22 cellular contexts compared by ENCODE assay signal in genomic region chr18:76579301-76579695, GRCh38.
"Had no signal": no experiment of that assay in that cellular context is flagged by ENCODE, and none has a peak within 500 bp of the region (broad histone marks: within the 10 kb centered on the region; RNA-seq: fewer than 3 reads in every experiment).

No MANE protein-coding gene starts in this region.

- H3K36me3 ChIP-seq: prostate gland, right atrium auricular region, sigmoid colon, stomach, tibial nerve, upper lobe of left lung had no signal

- H3K4me3 Mint-ChIP-seq: mesothelial cell of epicardium; natural killer cell treated with Interleukin-12 subunit alpha and Interleukin-12 subunit beta and Interleukin-15 and Interleukin-18, amount 100 ng/mL, for 72 hours; neural crest cell; stimulated activated effector memory CD8-positive, alpha-beta T cell treated with anti-CD3 and anti-CD28 coated beads, Interleukin-12 subunit alpha, Interleukin-12 subunit beta, amount 100 ng/mL, for 72 hours had no signal

- H3K27me3 ChIP-seq: right atrium auricular region, upper lobe of left lung had no signal

- H3K4me3 ChIP-seq: coronary artery, mucosa of descending colon, prostate gland, right atrium auricular region, sigmoid colon, stomach, upper lobe of left lung had no signal

- H3K27ac Mint-ChIP-seq: mesothelial cell of epicardium; natural killer cell treated with Interleukin-12 subunit alpha and Interleukin-12 subunit beta and Interleukin-15 and Interleukin-18, amount 100 ng/mL, for 72 hours; stimulated activated effector memory CD8-positive, alpha-beta T cell treated with anti-CD3 and anti-CD28 coated beads, Interleukin-12 subunit alpha, Interleukin-12 subunit beta, amount 100 ng/mL, for 72 hours had no signal

- DNase-seq: dermis blood vessel endothelial cell; effector memory CD4-positive, alpha-beta T cell; erythroblast; hypothalamus; mesenchymal stem cell; mucosa of descending colon; naive B cell; sigmoid colon; stimulated activated CD4-positive, alpha-beta T cell treated with anti-CD3 and anti-CD28 coated beads, Interleukin-2, amount 100 ng/mL, for 24 hours; stimulated activated CD4-positive, alpha-beta T cell treated with anti-CD3 and anti-CD28 coated beads, Interleukin-4, amount 100 ng/mL, for 24 hours; stimulated activated naive CD4-positive, alpha-beta T cell treated with Interleukin-2 at 50 U/mL for 16 hours; stomach had no signal

- H3K27ac ChIP-seq: coronary artery, prostate gland, right atrium auricular region, sigmoid colon, stomach, tibial nerve, upper lobe of left lung had no signal

- H3K4me1 ChIP-seq: prostate gland, right atrium auricular region had no signal

- H3K9me3 ChIP-seq: mucosa of descending colon, prostate gland, right atrium auricular region, stomach, tibial nerve, upper lobe of left lung had no signal

- H3K4me1 Mint-ChIP-seq: neural crest cell; stimulated activated effector memory CD8-positive, alpha-beta T cell treated with anti-CD3 and anti-CD28 coated beads, Interleukin-12 subunit alpha, Interleukin-12 subunit beta, amount 100 ng/mL, for 72 hours had no signal

- H3K36me3 Mint-ChIP-seq: mesothelial cell of epicardium; naive B cell; natural killer cell treated with Interleukin-12 subunit alpha and Interleukin-12 subunit beta and Interleukin-15 and Interleukin-18, amount 100 ng/mL, for 72 hours; stimulated activated effector memory CD8-positive, alpha-beta T cell treated with anti-CD3 and anti-CD28 coated beads, Interleukin-12 subunit alpha, Interleukin-12 subunit beta, amount 100 ng/mL, for 72 hours had no signal

- ATAC-seq: left lobe of liver, mucosa of descending colon had no signal

- H3K9me3 Mint-ChIP-seq: natural killer cell treated with Interleukin-12 subunit alpha and Interleukin-12 subunit beta and Interleukin-15 and Interleukin-18, amount 100 ng/mL, for 72 hours; stimulated activated effector memory CD8-positive, alpha-beta T cell treated with anti-CD3 and anti-CD28 coated beads, Interleukin-12 subunit alpha, Interleukin-12 subunit beta, amount 100 ng/mL, for 72 hours had no signal
